ENCODE assay signal across 8 cellular contexts in genomic region chr20:45407067-45407745, GRCh38. TPM values are rescaled to one million over a fixed set of nuclear protein-coding genes. Genes with fewer than 3 reads are reported as not detected.
A peak's percentile ranks its signal among the peaks of the same experiment; 100 is the strongest.
DNase-seq lines count a peak whose midpoint lies in the region; ATAC-seq and TF ChIP-seq lines count a peak whose summit lies in the region.

No MANE protein-coding gene starts in this region.

- DNase-seq in DMS79 treated with DMSO at 0.1 percent for 48 hours (lab: John Stamatoyannopoulos, UW) = peak; percentile 6
- no peak for DNase-seq in DMS79 (lab: John Stamatoyannopoulos, UW)
- no peak for DNase-seq in epithelial cell of prostate (ENCODE audit: low read depth, low spot score)
- peak in 1 of 2 experiments; percentile 51 for DNase-seq in mesothelial cell of epicardium (ENCODE audit: low spot score in 2 of 2, unreplicated experiment in 2 of 2)
- DNase-seq in type B pancreatic cell (ENCODE audit: extremely low spot score, unreplicated experiment) = no peak
- DNase-seq in NOMO-1 (lab: John Stamatoyannopoulos, UW; ENCODE audit: unreplicated experiment in 2 of 2) = no peak

- H3K27me3 Mint-ChIP-seq in mesothelial cell of epicardium (ENCODE audit: low read depth) (peaks cover 45% of the 10 kb centered on the region), type B pancreatic cell (peaks cover 40% of the 10 kb centered on the region)

- peak overlapping the region; percentile 60 for H3K27ac ChIP-seq in epithelial cell of prostate

- H3K36me3 Mint-ChIP-seq in mesothelial cell of epicardium (peaks cover 7% of the 10 kb centered on the region), type B pancreatic cell (peaks cover 3% of the 10 kb centered on the region)

- H3K9me3 Mint-ChIP-seq in mesothelial cell of epicardium = no peaks in the 10 kb centered on the region
- no peaks in the 10 kb centered on the region for H3K9me3 Mint-ChIP-seq in type B pancreatic cell

- peaks cover 12% of the 10 kb centered on the region for H3K4me1 Mint-ChIP-seq in mesothelial cell of epicardium
- H3K4me1 Mint-ChIP-seq in type B pancreatic cell (ENCODE audit: unreplicated experiment) = peaks cover 13% of the 10 kb centered on the region

- peak overlapping the region; percentile 47 for H3K27ac Mint-ChIP-seq in mesothelial cell of epicardium
- peak overlapping the region; percentile 79 for H3K27ac Mint-ChIP-seq in type B pancreatic cell

- H3K4me3 Mint-ChIP-seq in mesothelial cell of epicardium (peak overlapping the region; percentile 79), type B pancreatic cell (peak overlapping the region; percentile 89)

- ATAC-seq in SK-N-SH treated with all-trans-retinoic acid at 6 μM for 48 hours (peak; percentile 48), GM18870 (IDR thresholded peaks at IDR 0.05; ENCODE audit: unreplicated experiment) (no peak)

- TF ChIP-seq CTCF in mesothelial cell of epicardium (IDR thresholded peaks at IDR 0.05; ENCODE audit: unreplicated experiment) = no peak
- TF ChIP-seq CTCF in type B pancreatic cell (conservative IDR thresholded peaks at IDR 0.05) = no peak

TF ChIP-seq in SK-N-SH treated with all-trans-retinoic acid at 6 μM for 48 hours, 23 proteins besides CTCF, POLR2A, EP300 and RAD21:
- TF ChIP-seq ISL1 (CRISPR knock-in tag; IDR thresholded peaks at IDR 0.05) (no peak), CSRNP3 (CRISPR knock-in tag; IDR thresholded peaks at IDR 0.05) (no peak), SNAI2 (CRISPR knock-in tag; IDR thresholded peaks at IDR 0.05) (no peak), TOX (CRISPR knock-in tag; IDR thresholded peaks at IDR 0.05; ENCODE audit: borderline replicate concordance) (no peak), ZC3H10 (CRISPR knock-in tag; IDR thresholded peaks at IDR 0.05) (no peak), TSHZ2 (CRISPR knock-in tag; IDR thresholded peaks at IDR 0.05) (no peak), BACH2 (CRISPR knock-in tag; IDR thresholded peaks at IDR 0.05; ENCODE audit: borderline replicate concordance) (no peak), ZFP30 (CRISPR knock-in tag; IDR thresholded peaks at IDR 0.05) (no peak), POU6F1 (CRISPR knock-in tag; IDR thresholded peaks at IDR 0.05; ENCODE audit: borderline replicate concordance, low read depth) (no peak), ZFP3 (CRISPR knock-in tag; IDR thresholded peaks at IDR 0.05) (no peak), ARNTL (CRISPR knock-in tag; IDR thresholded peaks at IDR 0.05; ENCODE audit: borderline replicate concordance, low read depth) (no peak), GLIS3 (CRISPR knock-in tag; IDR thresholded peaks at IDR 0.05) (no peak), ESRRG (CRISPR knock-in tag; IDR thresholded peaks at IDR 0.05) (no peak), CSDC2 (CRISPR knock-in tag; IDR thresholded peaks at IDR 0.05) (no peak), RARB (CRISPR knock-in tag; IDR thresholded peaks at IDR 0.05) (no peak), PPARA (CRISPR knock-in tag; IDR thresholded peaks at IDR 0.05; ENCODE audit: borderline replicate concordance) (no peak), PATZ1 (CRISPR knock-in tag; IDR thresholded peaks at IDR 0.05; ENCODE audit: borderline replicate concordance) (no peak)

RNA-seq across cellular contexts. Expression of gene DBNDD2, which starts 0.9 kb away (rescaled TPM):
- total RNA-seq in mesothelial cell of epicardium (10.5 to 11.4 TPM (median 11.0 TPM) in 3 replicates), type B pancreatic cell (ENCODE audit: low replicate concordance) (12.8 and 25.5 TPM in 2 replicates)

RNA-seq across cellular contexts. Expression of gene PIGT, which starts 8.7 kb away (rescaled TPM):
- total RNA-seq in mesothelial cell of epicardium (63.0 to 71.5 TPM (median 70.8 TPM) in 3 replicates), type B pancreatic cell (ENCODE audit: low replicate concordance) (70.1 and 80.6 TPM in 2 replicates)

RNA-seq across cellular contexts. Expression of gene TP53TG5, which starts 29.1 kb away (rescaled TPM):
- total RNA-seq in mesothelial cell of epicardium (0.47 to 0.69 TPM in 2 of 3 replicates, not detected in the other), type B pancreatic cell (ENCODE audit: low replicate concordance) (0.57 TPM in 1 of 2 replicates, not detected in the other)

RNA-seq across cellular contexts. Expression of gene SYS1, which starts 44.2 kb away (rescaled TPM):
- total RNA-seq in mesothelial cell of epicardium (25.6 to 27.2 TPM (median 26.7 TPM) in 3 replicates), type B pancreatic cell (ENCODE audit: low replicate concordance) (29.2 and 47.4 TPM in 2 replicates)

RNA-seq across cellular contexts. Expression of gene SDC4, which starts 59.0 kb away (rescaled TPM):
- total RNA-seq in mesothelial cell of epicardium = 44.3 to 46.7 TPM (median 46.7 TPM) in 3 replicates
- 67.2 and 133 TPM in 2 replicates for total RNA-seq in type B pancreatic cell (ENCODE audit: low replicate concordance)
